8 cellular contexts compared by ENCODE assay signal in genomic region chr3:36992806-36993325, GRCh38. TPM values are rescaled to one million over a fixed set of nuclear protein-coding genes. Genes with fewer than 3 reads are reported as not detected.
DNase-seq lines count a peak whose midpoint lies in the region; ATAC-seq and TF ChIP-seq lines count a peak whose summit lies in the region.

TSS of gene EPM2AIP1 (minus strand) at chr3:36993131. CDS start at chr3:36993077, 54 bp downstream.

- TF ChIP-seq POLR2A in GM18951 (IDR thresholded peaks at IDR 0.05; ENCODE audit: extremely low read depth, insufficient read depth, insufficient read length): peak; percentile 94
- TF ChIP-seq POLR2A in gastroesophageal sphincter (IDR thresholded peaks at IDR 0.05): peak; percentile 81

- peak within 1 kb of the TSS; percentile 91 for H3K4me3 ChIP-seq in AG04450 (ENCODE audit: low read depth, low read length)
- H3K4me3 ChIP-seq in gastroesophageal sphincter: peak within 1 kb of the TSS; percentile 41 to 71

- TF ChIP-seq CTCF in AG04450 (IDR thresholded peaks at IDR 0.05; ENCODE audit: low read depth, low read length) (no peak; the same call in none of the 2 replicates), WTC11 (IDR thresholded peaks at IDR 0.05) (no peak), gastroesophageal sphincter (IDR thresholded peaks at IDR 0.05) (peak in 3 of 4 experiments; percentile 48 to 61 (median 55))

- H3K4me1 ChIP-seq in gastroesophageal sphincter: peaks cover 12 to 55% (median 20%) of the 10 kb centered on the region in 3 donors

- H3K27me3 ChIP-seq in AG04450 (ENCODE audit: control insufficient read depth, insufficient read depth, low read length) (no peaks in the 10 kb centered on the region), gastroesophageal sphincter (no peaks in the 10 kb centered on the region)

- intact Hi-C loops in posterior cingulate gyrus (cut with DNase I): loop anchor here (5.0 kb wide), 1 partner anchor 219 kb away; no protein-coding TSS in a partner anchor

- no peak within 1 kb of the TSS for H3K4me3 Mint-ChIP-seq in WTC11

- DNase-seq in AG04450 (ENCODE audit: low read depth, low spot score): no peak
- peak; percentile 79 for DNase-seq in WTC11 (ENCODE audit: low spot score)
- DNase-seq in posterior cingulate gyrus: peak in 8 of 10 donors; percentile 95 to 99 (median 98)
- DNase-seq in MV-4-11 (lab: John Stamatoyannopoulos, UW): no peak
- DNase-seq in NCI-H510A (lab: John Stamatoyannopoulos, UW): no peak

- no peaks in the 10 kb centered on the region for H3K9me3 Mint-ChIP-seq in WTC11

- CTCF ChIA-PET in AG04450 (lab: Charles Lee): interaction anchor here (0.6 to 3.5 kb wide), 6 partner anchors 34 to 975 kb away, joined by 3 to 22 read pairs (median 4); no protein-coding TSS in a partner anchor
- CTCF ChIA-PET in WTC11 (lab: Charles Lee): interaction anchor here (0.7 to 5.5 kb wide), 12 partner anchors 13 to 230 kb away, joined by 3 to 63 read pairs (median 4); no protein-coding TSS in a partner anchor

- H3K27me3 Mint-ChIP-seq in WTC11 (ENCODE audit: low read depth): no peaks in the 10 kb centered on the region

- ATAC-seq in HG03108 (IDR thresholded peaks at IDR 0.05; ENCODE audit: unreplicated experiment) (peak; percentile 87), WTC11 (peak; percentile 94), gastroesophageal sphincter (peak; percentile 54)

- in situ Hi-C loops in GM18951 (cut with MboI; ENCODE audit: low sequenced_read_pairs, unreplicated experiment): no loop called here

- H3K4me1 Mint-ChIP-seq in WTC11: peaks cover 36% of the 10 kb centered on the region

- WGBS in gastroesophageal sphincter (ENCODE audit: low coverage in 1 of 2), 2 donors: 0% methylated on average over 9 of the region's 48 CpGs

- H3K27ac Mint-ChIP-seq in WTC11: no peak within 1 kb of the TSS

- no peak for TF ChIP-seq EP300 in gastroesophageal sphincter (IDR thresholded peaks at IDR 0.05)

- H3K36me3 Mint-ChIP-seq in WTC11: peaks cover 27% of the 10 kb centered on the region

- H3K9me3 ChIP-seq in AG04450 (ENCODE audit: control insufficient read depth, insufficient read depth, low read length): no peaks in the 10 kb centered on the region; the same call in 1 of the 2 replicates
- no peaks in the 10 kb centered on the region for H3K9me3 ChIP-seq in gastroesophageal sphincter

- POLR2A ChIA-PET in AG04450 (lab: Yijun Ruan, JAX): interaction anchor here (0.7 to 1.2 kb wide), 5 partner anchors 10 to 298 kb away, joined by 3 to 6 read pairs (median 3); no protein-coding TSS in a partner anchor
- POLR2A ChIA-PET in WTC11 (lab: Charles Lee): interaction anchor here (0.7 to 2.0 kb wide), 9 partner anchors 19 to 256 kb away, joined by 3 to 11 read pairs (median 4); partner anchors contain the start of gene TRANK1

- peaks cover 0 to 28% of the 10 kb centered on the region in 2 donors for H3K36me3 ChIP-seq in gastroesophageal sphincter

- peak within 1 kb of the TSS; percentile 99 for H3K27ac ChIP-seq in AG04450 (ENCODE audit: low read depth, low read length)
- H3K27ac ChIP-seq in gastroesophageal sphincter: peak within 1 kb of the TSS; percentile 82 to 97 (median 97)

TF ChIP-seq in WTC11, 78 proteins besides CTCF, POLR2A, EP300 and RAD21 (continues in another document):
- TF ChIP-seq ARID4B (CRISPR knock-in tag; IDR thresholded peaks at IDR 0.05; ENCODE audit: borderline replicate concordance) (no peak), NFE2L1 (CRISPR knock-in tag; IDR thresholded peaks at IDR 0.05) (0 out of 2 replicates have a peak, but pooled peaks have one; percentile 29), MXD4 (CRISPR knock-in tag; IDR thresholded peaks at IDR 0.05; ENCODE audit: borderline replicate concordance) (no peak), FOXK1 (CRISPR knock-in tag; IDR thresholded peaks at IDR 0.05) (no peak), ATF3 (CRISPR knock-in tag; conservative IDR thresholded peaks at IDR 0.05) (no peak; the same call in 1 of the 2 replicates), FOXJ3 (CRISPR knock-in tag; IDR thresholded peaks at IDR 0.05; ENCODE audit: borderline replicate concordance) (no peak; the same call in 1 of the 2 replicates), ZNF281 (CRISPR knock-in tag; IDR thresholded peaks at IDR 0.05) (no peak), ERG (CRISPR knock-in tag; IDR thresholded peaks at IDR 0.05) (no peak), IRF1 (CRISPR knock-in tag; IDR thresholded peaks at IDR 0.05) (no peak), USF2 (CRISPR knock-in tag; IDR thresholded peaks at IDR 0.05) (no peak)

RNA-seq across cellular contexts. Expression of gene EPM2AIP1, which starts in this region (rescaled TPM):
- polyA plus RNA-seq in AG04450 (2011; rRNA removed): 11.0 and 15.3 TPM in 2 replicates
- polyA minus RNA-seq in AG04450 (2011; rRNA and poly(A)+ RNA removed): 15.6 and 21.2 TPM in 2 replicates
- total RNA-seq in WTC11 (2021) (8.3 to 11.0 TPM (median 8.8 TPM) in 3 replicates), gastroesophageal sphincter (10 to 100 TPM in 2 of 4 donors, 1 to 10 TPM in 2; 7.6 to 20.2 (median 13.5) TPM)

Comparison
In these comparisons a context has a peak if more than half of its experiments do, and no peak if none do; other contexts are left out.
1. DNase-seq: peak in WTC11 (single experiment) and posterior cingulate gyrus (8 of 10); none in AG04450 (single experiment), MV-4-11 (single experiment) and NCI-H510A (single experiment).
2. CTCF ChIP-seq: peak in gastroesophageal sphincter (3 of 4); none in AG04450 (single experiment) and WTC11 (single experiment).
3. Peak in every context shown above with its lines, with median percentiles within 50 percentile points of each other: ATAC-seq.